14 cellular contexts compared by ENCODE assay signal in the genomic region with DNA sequence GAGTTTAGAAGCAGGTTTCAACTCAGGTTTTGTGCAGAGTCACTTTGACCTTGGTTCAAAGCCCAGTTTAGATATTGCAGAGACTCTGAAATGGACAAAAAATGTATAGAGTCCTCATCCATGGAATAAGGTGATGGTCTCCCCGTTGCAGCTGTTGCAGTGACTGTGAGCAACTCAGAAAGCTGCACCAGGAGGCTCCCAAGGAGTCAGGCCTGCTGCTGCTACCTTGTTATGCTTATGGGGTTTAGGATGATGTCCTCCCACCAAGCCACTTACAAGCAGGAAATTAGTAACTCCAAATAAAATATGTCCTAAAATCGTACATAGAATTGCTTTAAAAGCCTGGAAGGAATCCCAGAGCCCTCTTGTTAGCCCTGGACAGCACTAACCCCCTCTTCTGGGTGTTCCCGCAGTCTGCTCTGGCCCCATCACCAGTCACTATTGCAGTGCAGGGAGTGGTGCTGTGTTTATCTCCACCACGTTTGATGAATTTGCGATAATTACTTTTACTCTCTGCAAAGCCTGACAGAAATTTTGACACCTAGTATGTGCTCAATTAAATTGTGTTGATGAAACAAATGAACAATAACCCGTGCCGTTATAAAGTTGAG.
DNase-seq lines count a peak whose midpoint lies in the region; ATAC-seq and TF ChIP-seq lines count a peak whose summit lies in the region.
"Had no signal": no experiment of that assay in that cellular context is flagged by ENCODE, and none has a peak within 500 bp of the region (broad histone marks: within the 10 kb centered on the region; RNA-seq: fewer than 3 reads in every experiment).

No MANE protein-coding gene starts in this region.

- no peak overlapping the region for H2BK15ac ChIP-seq in H9 (ENCODE audit: low read depth, low read length)

- no peaks in the 10 kb centered on the region for H3K79me1 ChIP-seq in H9 (ENCODE audit: insufficient read depth, low read depth, low read length, poor library complexity, severe bottlenecking)

- TF ChIP-seq POLR2A in Peyer's patch (IDR thresholded peaks at IDR 0.05), result no peak

- H3K56ac ChIP-seq in H9 (ENCODE audit: insufficient read length, low read depth, low read length), result no peak overlapping the region

- CTCF ChIA-PET in WTC11 (lab: Charles Lee), result interaction anchor here (0.8 kb wide), 1 partner anchor 11 kb away, joined by 3 read pairs; no protein-coding TSS in a partner anchor

- H3K27ac Mint-ChIP-seq in H9 (no peak overlapping the region), WTC11 (no peak overlapping the region), neural progenitor cell (no peak overlapping the region)
- H3K27ac Mint-ChIP-seq in effector memory CD8-positive, alpha-beta T cell, result no peak overlapping the region
- H3K27ac Mint-ChIP-seq: CD14-positive monocyte; CD8-positive, alpha-beta memory T cell; IgD-negative memory B cell had no signal

- H3K36me3 Mint-ChIP-seq in H9 (ENCODE audit: insufficient read depth in 1 of 3, low read depth in 3 of 3), result no peaks in the 10 kb centered on the region
- H3K36me3 Mint-ChIP-seq in WTC11, result no peaks in the 10 kb centered on the region
- no peaks in the 10 kb centered on the region for H3K36me3 Mint-ChIP-seq in neural progenitor cell
- H3K36me3 Mint-ChIP-seq in effector memory CD8-positive, alpha-beta T cell (ENCODE audit: insufficient read depth), result no peaks in the 10 kb centered on the region
- H3K36me3 Mint-ChIP-seq: CD14-positive monocyte; CD8-positive, alpha-beta memory T cell; IgD-negative memory B cell had no signal

- H2AFZ ChIP-seq in H9 (ENCODE audit: low read length) (no peak overlapping the region), neural progenitor cell (replicated peaks) (peak overlapping the region; percentile 57)

- no peak overlapping the region for H4K91ac ChIP-seq in H9 (ENCODE audit: insufficient read length, low read depth, low read length)

- H3K14ac ChIP-seq in H9 (ENCODE audit: insufficient read depth, low read length), result no peak overlapping the region

- H3K4me1 ChIP-seq in H9 (ENCODE audit: insufficient read depth, low read length), result no peaks in the 10 kb centered on the region; the same call in none of the 2 replicates
- H3K4me1 ChIP-seq in neural progenitor cell, result no peaks in the 10 kb centered on the region
- no peaks in the 10 kb centered on the region for H3K4me1 ChIP-seq in Peyer's patch
- H3K4me1 ChIP-seq: Caco-2 had no signal

- no peaks in the 10 kb centered on the region for H3K36me3 ChIP-seq in neural progenitor cell
- H3K36me3 ChIP-seq in Peyer's patch, result no peaks in the 10 kb centered on the region

- H2AK5ac ChIP-seq in H9 (ENCODE audit: insufficient read length, low read length), result no peak overlapping the region

- H3K4me1 Mint-ChIP-seq in H9, result peaks cover 12 to 13% of the 10 kb centered on the region in 2 experiments
- H3K4me1 Mint-ChIP-seq in WTC11, result peaks cover 16% of the 10 kb centered on the region
- no peaks in the 10 kb centered on the region for H3K4me1 Mint-ChIP-seq in neural progenitor cell
- no peaks in the 10 kb centered on the region for H3K4me1 Mint-ChIP-seq in effector memory CD8-positive, alpha-beta T cell (ENCODE audit: low read depth in 2 of 2)
- H3K4me1 Mint-ChIP-seq: CD14-positive monocyte; CD8-positive, alpha-beta memory T cell; IgD-negative memory B cell had no signal

- H3K23me2 ChIP-seq in H9 (ENCODE audit: insufficient read length, low read depth, low read length, poor library complexity, severe bottlenecking), result no peaks in the 10 kb centered on the region

- H3K4me3 ChIP-seq in neural progenitor cell, result no peak overlapping the region
- H3K4me3 ChIP-seq in Peyer's patch, result no peak overlapping the region

- no peak; the same call in 2 of the 3 replicates for TF ChIP-seq CTCF in H9 (conservative IDR thresholded peaks at IDR 0.05)
- no peak for TF ChIP-seq CTCF in WTC11 (IDR thresholded peaks at IDR 0.05)
- no peak for TF ChIP-seq CTCF in neural progenitor cell (IDR thresholded peaks at IDR 0.05)
- no peak for TF ChIP-seq CTCF in Peyer's patch (IDR thresholded peaks at IDR 0.05)

- H2BK20ac ChIP-seq in H9 (ENCODE audit: low read depth, low read length, poor library complexity, severe bottlenecking), result no peak overlapping the region

- H3K9ac ChIP-seq in H9 (ENCODE audit: extremely low read depth, insufficient read length, low read length) (no peak overlapping the region), neural progenitor cell (no peak overlapping the region)

- H2BK5ac ChIP-seq in H9 (ENCODE audit: insufficient read length, low read length), result no peak overlapping the region

- H3K27me3 Mint-ChIP-seq in H9 (ENCODE audit: low read depth) (no peaks in the 10 kb centered on the region), WTC11 (ENCODE audit: low read depth) (no peaks in the 10 kb centered on the region), neural progenitor cell (ENCODE audit: insufficient read depth, low read depth) (no peaks in the 10 kb centered on the region)
- H3K27me3 Mint-ChIP-seq in effector memory CD8-positive, alpha-beta T cell, result no peaks in the 10 kb centered on the region
- H3K27me3 Mint-ChIP-seq: CD8-positive, alpha-beta memory T cell; IgD-negative memory B cell had no signal

- H3K4ac ChIP-seq in H9 (ENCODE audit: low read depth, low read length), result no peak overlapping the region

- no peaks in the 10 kb centered on the region for H3K27me3 ChIP-seq in H9 (ENCODE audit: insufficient read depth, low read length)
- H3K27me3 ChIP-seq in neural progenitor cell, result no peaks in the 10 kb centered on the region
- no peaks in the 10 kb centered on the region for H3K27me3 ChIP-seq in Peyer's patch

- H4K20me1 ChIP-seq in H9 (ENCODE audit: control insufficient read depth, insufficient read depth, insufficient read length) (no peaks in the 10 kb centered on the region), neural progenitor cell (ENCODE audit: low read depth) (no peaks in the 10 kb centered on the region)

- H3K27ac ChIP-seq in H9 (ENCODE audit: insufficient read length, low read depth, low read length) (no peak overlapping the region), neural progenitor cell (no peak overlapping the region), Peyer's patch (no peak overlapping the region)
- H3K27ac ChIP-seq: 22Rv1 had no signal

- DNase-seq in NCI-H1092 treated with DMSO at 0.1 percent for 48 hours (lab: John Stamatoyannopoulos, UW), result peak; percentile 60
- DNase-seq in NCI-H1092 (lab: John Stamatoyannopoulos, UW), result no peak
- DNase-seq in H9, result peak; percentile 35
- no peak for DNase-seq in WTC11 (ENCODE audit: low spot score)
- no peak for DNase-seq in neural progenitor cell (ENCODE audit: low spot score)
- no peak for DNase-seq in effector memory CD8-positive, alpha-beta T cell
- DNase-seq in Peyer's patch, result no peak
- DNase-seq: Caco-2; CD8-positive, alpha-beta memory T cell; DND-41; GDM1 had no signal

- no peak overlapping the region for H2BK120ac ChIP-seq in H9 (ENCODE audit: low read depth, low read length, poor library complexity, severe bottlenecking)

- H3K4me3 Mint-ChIP-seq in H9 (no peak overlapping the region), WTC11 (no peak overlapping the region), neural progenitor cell (no peak overlapping the region)
- H3K4me3 Mint-ChIP-seq in effector memory CD8-positive, alpha-beta T cell, result no peak overlapping the region
- H3K4me3 Mint-ChIP-seq: CD14-positive monocyte; CD8-positive, alpha-beta memory T cell; IgD-negative memory B cell had no signal

- H3K79me2 ChIP-seq in H9 (ENCODE audit: insufficient read depth, low read length) (no peaks in the 10 kb centered on the region), neural progenitor cell (ENCODE audit: low read depth) (no peaks in the 10 kb centered on the region)

- H3K23ac ChIP-seq in H9 (ENCODE audit: insufficient read length, low read depth, low read length), result no peak overlapping the region

- no peak overlapping the region for H3K18ac ChIP-seq in H9 (ENCODE audit: insufficient read length, low read depth, low read length)

- H4K5ac ChIP-seq in H9 (ENCODE audit: insufficient read length, low read depth, low read length), result no peak overlapping the region

- WGBS in H9 (ENCODE audit: extremely low coverage, insufficient read length, low lambda C conversion rate), result no CpG with 5 or more reads among the region's 7 CpGs

- no peak overlapping the region for H2BK12ac ChIP-seq in H9 (ENCODE audit: insufficient read length, low read depth, low read length)

- H3K9me3 ChIP-seq in H9 (ENCODE audit: control insufficient read depth, low read depth, low read length) (no peaks in the 10 kb centered on the region), neural progenitor cell (ENCODE audit: low read depth) (no peaks in the 10 kb centered on the region), Peyer's patch (no peaks in the 10 kb centered on the region)
- H3K9me3 ChIP-seq: Caco-2 had no signal

- H3K4me2 ChIP-seq in H9 (ENCODE audit: insufficient read depth, insufficient read length, low read length), result no peak overlapping the region
- H3K4me2 ChIP-seq in neural progenitor cell, result no peak overlapping the region

- no peaks in the 10 kb centered on the region for H3K9me3 Mint-ChIP-seq in H9
- H3K9me3 Mint-ChIP-seq in WTC11, result peaks cover 6% of the 10 kb centered on the region
- H3K9me3 Mint-ChIP-seq in neural progenitor cell, result no peaks in the 10 kb centered on the region
- peaks cover 6 to 7% of the 10 kb centered on the region in 2 donors for H3K9me3 Mint-ChIP-seq in effector memory CD8-positive, alpha-beta T cell

- POLR2A ChIA-PET in WTC11 (lab: Charles Lee), result no interaction called here

- no peaks in the 10 kb centered on the region for H3F3A ChIP-seq in neural progenitor cell (ENCODE audit: low read depth)

- H4K8ac ChIP-seq in H9 (replicated peaks; ENCODE audit: insufficient read length, low read depth, low read length), result no peak overlapping the region

- no peak overlapping the region for H3T11ph ChIP-seq in H9 (ENCODE audit: low read length)

- ATAC-seq in WTC11, result peak; percentile 77
- ATAC-seq in effector memory CD8-positive, alpha-beta T cell (replicated peaks), result no peak

TF ChIP-seq in WTC11, 78 proteins besides CTCF, POLR2A, EP300 and RAD21 (continues in another document):
- TF ChIP-seq, protein P1, sequence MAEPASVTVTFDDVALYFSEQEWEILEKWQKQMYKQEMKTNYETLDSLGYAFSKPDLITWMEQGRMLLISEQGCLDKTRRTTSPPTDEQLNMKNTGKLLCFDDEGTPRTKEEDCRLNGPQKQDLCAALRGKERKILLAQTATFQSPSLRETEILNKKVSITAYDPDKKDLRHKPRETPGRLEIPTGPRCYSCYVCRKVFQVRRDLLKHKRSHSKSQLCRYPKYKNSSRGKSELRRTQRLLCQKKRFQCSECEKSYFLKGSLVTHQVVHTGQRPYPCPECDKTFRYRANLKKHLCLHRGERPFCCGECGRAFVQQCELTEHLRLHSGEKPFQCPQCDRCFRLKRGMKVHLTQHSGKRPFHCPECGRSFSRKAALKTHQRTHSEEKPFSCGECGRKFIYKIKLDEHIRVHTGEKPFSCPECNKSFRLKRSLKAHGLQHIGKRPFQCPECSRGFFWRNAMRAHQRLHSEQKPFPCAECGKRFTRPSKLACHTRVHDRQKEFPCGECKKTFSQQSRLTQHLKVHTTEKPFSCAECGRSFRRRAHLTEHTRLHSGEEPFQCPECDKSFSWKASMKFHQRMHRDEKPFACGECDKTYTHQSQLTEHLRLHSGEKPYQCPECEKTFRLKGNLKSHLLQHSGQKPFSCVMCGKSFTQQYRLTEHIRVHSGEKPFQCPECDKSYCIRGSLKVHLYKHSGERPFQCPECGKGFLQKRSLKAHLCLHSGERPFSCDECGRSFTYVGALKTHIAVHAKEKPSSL (CRISPR knock-in tag; conservative IDR thresholded peaks at IDR 0.05), result no peak
- TF ChIP-seq EMX1 (CRISPR knock-in tag; IDR thresholded peaks at IDR 0.05), result no peak

Comparison
In these comparisons a context has a peak if more than half of its experiments do, and no peak if none do; other contexts are left out.
1. DNase-seq: peak in NCI-H1092 treated with DMSO at 0.1 percent for 48 hours (single experiment) and H9 (single experiment); none in NCI-H1092 (single experiment), WTC11 (single experiment), neural progenitor cell (single experiment), effector memory CD8-positive, alpha-beta T cell (0 of 3) and Peyer's patch (0 of 3).